Comparison of ENCODE assay signal across 8 cellular contexts in genomic region chr19:798415-799075, GRCh38. TPM values are rescaled to one million over a fixed set of nuclear protein-coding genes. Genes with fewer than 3 reads are reported as not detected.
DNase-seq lines count a peak whose midpoint lies in the region; ATAC-seq, FAIRE-seq and TF ChIP-seq lines count a peak whose summit lies in the region.

No MANE protein-coding gene starts in this region.

- no peak for TF ChIP-seq EP300 in HepG2 (IDR thresholded peaks at IDR 0.05; ENCODE audit: low read depth in 2 of 2, low read length in 2 of 2)
- no peak for TF ChIP-seq EP300 in HepG2 (CRISPR knock-in tag; IDR thresholded peaks at IDR 0.05; ENCODE audit: borderline replicate concordance)
- TF ChIP-seq EP300 in tibial nerve (IDR thresholded peaks at IDR 0.05), result no peak

- CTCF ChIA-PET in HepG2 (lab: Yijun Ruan, JAX; ENCODE audit: low intra/inter-chr PET ratio, low total read pairs), result no interaction called here

- peak overlapping the region; percentile 99 for H3K9ac ChIP-seq in HepG2 (ENCODE audit: insufficient read depth, low read depth, low read length)

- no TSS peak for BruUV-seq in HepG2 (replicated peaks; lab: Mats Ljungman, UMichigan)

- in situ Hi-C loops in astrocyte of the cerebellum (cut with HindIII; ENCODE audit: low sequenced_read_pairs) (no loop called here), HepG2 (cut with HindIII; ENCODE audit: extremely low pct_ligation_motif_present, low pct_unique_long_range_greater_than_20kb) (no loop called here), GM13976 (cut with MboI; ENCODE audit: low sequenced_read_pairs, unreplicated experiment) (no loop called here)

- WGBS in HepG2 (ENCODE audit: low lambda C conversion rate), result 2% methylated on average over 11 of the region's 44 CpGs
- WGBS in tibial nerve, 2 donors, result 1% methylated on average over 30 to 43 of the region's 44 CpGs

- ATAC-seq in HepG2, result peak; percentile 41

- TF ChIP-seq CTCF in astrocyte of the cerebellum (IDR thresholded peaks at IDR 0.05; ENCODE audit: low read depth, low read length, missing control alignments) (no peak), HepG2 (CRISPR knock-in tag; IDR thresholded peaks at IDR 0.05) (no peak), tibial nerve (IDR thresholded peaks at IDR 0.05) (no peak), GM13976 (IDR thresholded peaks at IDR 0.05; ENCODE audit: borderline replicate concordance, control extremely low read depth, extremely low read depth, insufficient read depth, missing control alignments) (no peak)

- POLR2A ChIA-PET in HepG2 (lab: Yijun Ruan, JAX), result interaction anchor here (0.8 to 2.6 kb wide), 10 partner anchors 9 to 60 kb away, joined by 3 to 16 read pairs (median 4); no protein-coding TSS in a partner anchor

- H3K27me3 ChIP-seq in HepG2 (ENCODE audit: control insufficient read depth in 1 of 2, insufficient read depth in 2 of 2, low read length in 2 of 2) (no peaks in the 10 kb centered on the region; a peak in 1 of 5 replicates), tibial nerve (no peaks in the 10 kb centered on the region)

- intact Hi-C loops in HepG2 (cut with micrococcal nuclease; ENCODE audit: unreplicated experiment), result loop anchor here (2.0 kb wide), 1 partner anchor 28 kb away; no protein-coding TSS in a partner anchor

- H3K4me3 ChIP-seq in astrocyte of the cerebellum (ENCODE audit: low read depth, low read length) (peak overlapping the region; percentile 73), HepG2 (replicated peaks in 1 of 3; ENCODE audit: insufficient read depth in 1 of 3, low read depth in 2 of 3, low read length in 3 of 3) (peak overlapping the region; percentile 85 to 96 (median 96)), tibial nerve (peak overlapping the region; percentile 91 to 96 (median 94))

- DNase-seq in stimulated activated CD4-positive, alpha-beta T cell treated with anti-CD3 and anti-CD28 coated beads, Interleukin-4, amount 100 ng/mL, for 24 hours, result peak; percentile 35
- no peak for DNase-seq in stimulated activated CD4-positive, alpha-beta T cell treated with anti-CD3 and anti-CD28 coated beads, Interleukin-15, amount 100 ng/mL, for 24 hours
- DNase-seq in astrocyte of the cerebellum (ENCODE audit: low read depth), result no peak
- DNase-seq in HepG2 (ENCODE audit: low spot score), result peak; percentile 43
- no peak for DNase-seq in tibial nerve (ENCODE audit: low spot score in 2 of 2)
- no peak for DNase-seq in DMS114 treated with DMSO at 0.1 percent for 48 hours (lab: John Stamatoyannopoulos, UW; ENCODE audit: unreplicated experiment)
- no peak for DNase-seq in GM13976 (ENCODE audit: low spot score)
- no peak for DNase-seq in H4 (ENCODE audit: low spot score)

- FAIRE-seq in HepG2 (lab: Jason Lieb, UNC), result no peak

- peak; percentile 48 to 59; a peak in 3 of 4 replicates for TF ChIP-seq POLR2A in HepG2 (IDR thresholded peaks at IDR 0.05; ENCODE audit: insufficient read depth in 1 of 2, low read depth in 2 of 2, low read length in 2 of 2)
- no peak for TF ChIP-seq POLR2A in tibial nerve (IDR thresholded peaks at IDR 0.05)

- no peak overlapping the region for H2AFZ ChIP-seq in HepG2 (ENCODE audit: low read length)

- H3K36me3 ChIP-seq in HepG2 (replicated peaks in 1 of 2; ENCODE audit: control insufficient read depth in 1 of 2, insufficient read depth in 2 of 2, low read length in 2 of 2) (peaks cover 19 to 35% of the 10 kb centered on the region in 2 experiments; a peak in 4 of 5 replicates), tibial nerve (peaks cover 0 to 15% (median 0%) of the 10 kb centered on the region in 3 donors)

- peak overlapping the region; percentile 97 for H3K27ac ChIP-seq in HepG2 (ENCODE audit: extremely low read length, insufficient read depth, low read length)
- peak overlapping the region in 3 of 4 donors; percentile 95 to 100 (median 97) for H3K27ac ChIP-seq in tibial nerve

- peaks cover 56% of the 10 kb centered on the region for H3K79me2 ChIP-seq in HepG2 (ENCODE audit: insufficient read depth, low read length)

- peaks cover 63% of the 10 kb centered on the region for H3K4me1 ChIP-seq in HepG2 (ENCODE audit: insufficient read depth, low read length)
- H3K4me1 ChIP-seq in tibial nerve, result peaks cover 9 to 70% (median 58%) of the 10 kb centered on the region in 4 donors

- peak overlapping the region; percentile 89 for H3K4me2 ChIP-seq in HepG2 (ENCODE audit: low read depth, low read length)

- no peak for TF ChIP-seq RAD21 in HepG2 (CRISPR knock-in tag; IDR thresholded peaks at IDR 0.05)

- peaks cover 54% of the 10 kb centered on the region for H4K20me1 ChIP-seq in HepG2 (ENCODE audit: insufficient read depth, low read length)

- H3K9me3 ChIP-seq in HepG2 (ENCODE audit: low read length), result no peaks in the 10 kb centered on the region
- H3K9me3 ChIP-seq in tibial nerve, result no peaks in the 10 kb centered on the region

RNA-seq across cellular contexts. Expression of gene PTBP1, which starts 1.3 kb away (rescaled TPM):
- total RNA-seq in HepG2 (2016; rRNA removed; fragmentation: Illumina TruSeq; extraction: Trizol), result 188 and 195 TPM in 2 replicates
- total RNA-seq in HepG2 (2016; cell fraction: cytosol; rRNA removed; fragmentation: Illumina TruSeq; extraction: Trizol; ENCODE audit: low read depth), result 49.8 and 51.1 TPM in 2 replicates
- total RNA-seq in HepG2 (2016; cell fraction: insoluble cytoplasmic fraction; rRNA removed; fragmentation: Illumina TruSeq; extraction: Trizol), result 161 and 198 TPM in 2 replicates
- total RNA-seq in HepG2 (2016; cell fraction: membrane; rRNA removed; fragmentation: Illumina TruSeq; extraction: Trizol), result 106 and 109 TPM in 2 replicates
- 117 and 125 TPM in 2 replicates for total RNA-seq in HepG2 (2016; cell fraction: nucleus; rRNA removed; fragmentation: Illumina TruSeq; extraction: Trizol)
- polyA plus RNA-seq in HepG2 (2011; rRNA removed), result 288 and 314 TPM in 2 replicates
- 80.5 and 107 TPM in 2 replicates for polyA plus RNA-seq in HepG2 (2011; cell fraction: cytosol; rRNA removed)
- polyA plus RNA-seq in HepG2 (2011; cell fraction: nucleus; rRNA removed), result 339 and 475 TPM in 2 replicates
- polyA plus RNA-seq in HepG2 (2012), result 291 and 347 TPM in 2 replicates
- 51.1 and 55.1 TPM in 2 replicates for polyA plus RNA-seq in HepG2 (2016; cell fraction: cytosol; fragmentation: Illumina TruSeq; extraction: Trizol; ENCODE audit: low read depth)
- 208 and 235 TPM in 2 replicates for polyA plus RNA-seq in HepG2 (2016; cell fraction: insoluble cytoplasmic fraction; fragmentation: Illumina TruSeq; extraction: Trizol; ENCODE audit: low read depth)
- 112 TPM in 2 replicates for polyA plus RNA-seq in HepG2 (2016; cell fraction: membrane; fragmentation: Illumina TruSeq; extraction: Trizol; ENCODE audit: low read depth)
- 264 and 280 TPM in 2 replicates for polyA plus RNA-seq in HepG2 (2016; cell fraction: nucleus; fragmentation: Illumina TruSeq; extraction: Trizol; ENCODE audit: insufficient read depth, low read depth)
- polyA minus RNA-seq in HepG2 (2011; rRNA and poly(A)+ RNA removed; ENCODE audit: low replicate concordance), result 302 and 434 TPM in 2 replicates
- 155 and 182 TPM in 2 replicates for polyA minus RNA-seq in HepG2 (2011; cell fraction: cytosol; rRNA and poly(A)+ RNA removed)
- polyA minus RNA-seq in HepG2 (2011; cell fraction: nucleus; rRNA and poly(A)+ RNA removed), result 142 and 164 TPM in 2 replicates
- total RNA-seq in tibial nerve, result 100 to 1,000 TPM; 118 to 205 (median 141) TPM
- total RNA-seq in H4 (2014; rRNA removed; shearing (Covaris generic)), result 131 and 138 TPM in 2 replicates

RNA-seq across cellular contexts. Expression of gene PLPPR3, which starts 23.2 kb away (rescaled TPM):
- total RNA-seq in HepG2 (2016; rRNA removed; fragmentation: Illumina TruSeq; extraction: Trizol) (0.07 TPM in 1 of 2 replicates, not detected in the other), tibial nerve (not detected)
- not detected in 2 replicates for total RNA-seq in HepG2 (2016; cell fraction: cytosol; rRNA removed; fragmentation: Illumina TruSeq; extraction: Trizol; ENCODE audit: low read depth)
- 0.09 TPM in 1 of 2 replicates, not detected in the other for total RNA-seq in HepG2 (2016; cell fraction: insoluble cytoplasmic fraction; rRNA removed; fragmentation: Illumina TruSeq; extraction: Trizol)
- total RNA-seq in HepG2 (2016; cell fraction: membrane; rRNA removed; fragmentation: Illumina TruSeq; extraction: Trizol), result not detected in 2 replicates
- total RNA-seq in HepG2 (2016; cell fraction: nucleus; rRNA removed; fragmentation: Illumina TruSeq; extraction: Trizol), result not detected in 2 replicates
- 0.16 and 0.17 TPM in 2 replicates for polyA plus RNA-seq in HepG2 (2011; rRNA removed)
- polyA plus RNA-seq in HepG2 (2011; cell fraction: cytosol; rRNA removed), result 0.14 and 0.19 TPM in 2 replicates
- 0.19 and 0.34 TPM in 2 replicates for polyA plus RNA-seq in HepG2 (2011; cell fraction: nucleus; rRNA removed)
- polyA plus RNA-seq in HepG2 (2012), result 0.27 TPM in 1 of 2 replicates, not detected in the other
- not detected in 2 replicates for polyA plus RNA-seq in HepG2 (2016; cell fraction: cytosol; fragmentation: Illumina TruSeq; extraction: Trizol; ENCODE audit: low read depth)
- not detected in 2 replicates for polyA plus RNA-seq in HepG2 (2016; cell fraction: insoluble cytoplasmic fraction; fragmentation: Illumina TruSeq; extraction: Trizol; ENCODE audit: low read depth)
- polyA plus RNA-seq in HepG2 (2016; cell fraction: membrane; fragmentation: Illumina TruSeq; extraction: Trizol; ENCODE audit: low read depth), result not detected in 2 replicates
- not detected in 2 replicates for polyA plus RNA-seq in HepG2 (2016; cell fraction: nucleus; fragmentation: Illumina TruSeq; extraction: Trizol; ENCODE audit: insufficient read depth, low read depth)
- 0.16 and 0.22 TPM in 2 replicates for polyA minus RNA-seq in HepG2 (2011; rRNA and poly(A)+ RNA removed; ENCODE audit: low replicate concordance)
- not detected in 2 replicates for polyA minus RNA-seq in HepG2 (2011; cell fraction: cytosol; rRNA and poly(A)+ RNA removed)
- not detected in 2 replicates for polyA minus RNA-seq in HepG2 (2011; cell fraction: nucleus; rRNA and poly(A)+ RNA removed)
- 0.14 TPM in 1 of 2 replicates, not detected in the other for total RNA-seq in H4 (2014; rRNA removed; shearing (Covaris generic))

RNA-seq across cellular contexts. Expression of gene AZU1, which starts 29.1 kb away (rescaled TPM):
- total RNA-seq in HepG2 (2016; rRNA removed; fragmentation: Illumina TruSeq; extraction: Trizol) (not detected in 2 replicates), tibial nerve (under 1 TPM in 1 of 4 donors, not detected in 3; 0.42 TPM)
- total RNA-seq in HepG2 (2016; cell fraction: cytosol; rRNA removed; fragmentation: Illumina TruSeq; extraction: Trizol; ENCODE audit: low read depth), result not detected in 2 replicates
- not detected in 2 replicates for total RNA-seq in HepG2 (2016; cell fraction: insoluble cytoplasmic fraction; rRNA removed; fragmentation: Illumina TruSeq; extraction: Trizol)
- total RNA-seq in HepG2 (2016; cell fraction: membrane; rRNA removed; fragmentation: Illumina TruSeq; extraction: Trizol), result not detected in 2 replicates
- total RNA-seq in HepG2 (2016; cell fraction: nucleus; rRNA removed; fragmentation: Illumina TruSeq; extraction: Trizol), result not detected in 2 replicates
- 0.08 TPM in 1 of 2 replicates, not detected in the other for polyA plus RNA-seq in HepG2 (2011; rRNA removed)
- not detected in 2 replicates for polyA plus RNA-seq in HepG2 (2011; cell fraction: cytosol; rRNA removed)
- polyA plus RNA-seq in HepG2 (2011; cell fraction: nucleus; rRNA removed), result not detected in 2 replicates
- polyA plus RNA-seq in HepG2 (2012), result not detected in 2 replicates
- not detected in 2 replicates for polyA plus RNA-seq in HepG2 (2016; cell fraction: cytosol; fragmentation: Illumina TruSeq; extraction: Trizol; ENCODE audit: low read depth)
- polyA plus RNA-seq in HepG2 (2016; cell fraction: insoluble cytoplasmic fraction; fragmentation: Illumina TruSeq; extraction: Trizol; ENCODE audit: low read depth), result not detected in 2 replicates
- not detected in 2 replicates for polyA plus RNA-seq in HepG2 (2016; cell fraction: membrane; fragmentation: Illumina TruSeq; extraction: Trizol; ENCODE audit: low read depth)
- polyA plus RNA-seq in HepG2 (2016; cell fraction: nucleus; fragmentation: Illumina TruSeq; extraction: Trizol; ENCODE audit: insufficient read depth, low read depth), result not detected in 2 replicates
- polyA minus RNA-seq in HepG2 (2011; rRNA and poly(A)+ RNA removed; ENCODE audit: low replicate concordance), result not detected in 2 replicates
- not detected in 2 replicates for polyA minus RNA-seq in HepG2 (2011; cell fraction: cytosol; rRNA and poly(A)+ RNA removed)
- not detected in 2 replicates for polyA minus RNA-seq in HepG2 (2011; cell fraction: nucleus; rRNA and poly(A)+ RNA removed)
- not detected in 2 replicates for total RNA-seq in H4 (2014; rRNA removed; shearing (Covaris generic))

RNA-seq across cellular contexts. Expression of gene PRTN3, which starts 42.3 kb away (rescaled TPM):
- total RNA-seq in HepG2 (2016; rRNA removed; fragmentation: Illumina TruSeq; extraction: Trizol) (not detected in 2 replicates), tibial nerve (not detected)
- total RNA-seq in HepG2 (2016; cell fraction: cytosol; rRNA removed; fragmentation: Illumina TruSeq; extraction: Trizol; ENCODE audit: low read depth), result not detected in 2 replicates
- total RNA-seq in HepG2 (2016; cell fraction: insoluble cytoplasmic fraction; rRNA removed; fragmentation: Illumina TruSeq; extraction: Trizol), result not detected in 2 replicates
- total RNA-seq in HepG2 (2016; cell fraction: membrane; rRNA removed; fragmentation: Illumina TruSeq; extraction: Trizol), result not detected in 2 replicates
- not detected in 2 replicates for total RNA-seq in HepG2 (2016; cell fraction: nucleus; rRNA removed; fragmentation: Illumina TruSeq; extraction: Trizol)
- polyA plus RNA-seq in HepG2 (2011; rRNA removed), result 0.10 TPM in 1 of 2 replicates, not detected in the other
- polyA plus RNA-seq in HepG2 (2011; cell fraction: cytosol; rRNA removed), result 0.17 TPM in 1 of 2 replicates, not detected in the other
- 0.14 and 0.16 TPM in 2 replicates for polyA plus RNA-seq in HepG2 (2011; cell fraction: nucleus; rRNA removed)
- polyA plus RNA-seq in HepG2 (2012), result not detected in 2 replicates
- not detected in 2 replicates for polyA plus RNA-seq in HepG2 (2016; cell fraction: cytosol; fragmentation: Illumina TruSeq; extraction: Trizol; ENCODE audit: low read depth)
- polyA plus RNA-seq in HepG2 (2016; cell fraction: insoluble cytoplasmic fraction; fragmentation: Illumina TruSeq; extraction: Trizol; ENCODE audit: low read depth), result not detected in 2 replicates
- not detected in 2 replicates for polyA plus RNA-seq in HepG2 (2016; cell fraction: membrane; fragmentation: Illumina TruSeq; extraction: Trizol; ENCODE audit: low read depth)
- polyA plus RNA-seq in HepG2 (2016; cell fraction: nucleus; fragmentation: Illumina TruSeq; extraction: Trizol; ENCODE audit: insufficient read depth, low read depth), result not detected in 2 replicates
- 0.14 TPM in 1 of 2 replicates, not detected in the other for polyA minus RNA-seq in HepG2 (2011; rRNA and poly(A)+ RNA removed; ENCODE audit: low replicate concordance)
- not detected in 2 replicates for polyA minus RNA-seq in HepG2 (2011; cell fraction: cytosol; rRNA and poly(A)+ RNA removed)
- not detected in 2 replicates for polyA minus RNA-seq in HepG2 (2011; cell fraction: nucleus; rRNA and poly(A)+ RNA removed)
- total RNA-seq in H4 (2014; rRNA removed; shearing (Covaris generic)), result 0.72 TPM in 1 of 2 replicates, not detected in the other

RNA-seq across cellular contexts. Expression of gene MISP, which starts 47.6 kb away (rescaled TPM):
- 1.1 and 1.3 TPM in 2 replicates for total RNA-seq in HepG2 (2016; rRNA removed; fragmentation: Illumina TruSeq; extraction: Trizol)
- total RNA-seq in HepG2 (2016; cell fraction: cytosol; rRNA removed; fragmentation: Illumina TruSeq; extraction: Trizol; ENCODE audit: low read depth), result 0.30 and 0.35 TPM in 2 replicates
- total RNA-seq in HepG2 (2016; cell fraction: insoluble cytoplasmic fraction; rRNA removed; fragmentation: Illumina TruSeq; extraction: Trizol), result 0.77 and 1.3 TPM in 2 replicates
- total RNA-seq in HepG2 (2016; cell fraction: membrane; rRNA removed; fragmentation: Illumina TruSeq; extraction: Trizol), result 0.77 and 0.96 TPM in 2 replicates
- 0.78 and 0.99 TPM in 2 replicates for total RNA-seq in HepG2 (2016; cell fraction: nucleus; rRNA removed; fragmentation: Illumina TruSeq; extraction: Trizol)
- 0.67 and 0.71 TPM in 2 replicates for polyA plus RNA-seq in HepG2 (2011; rRNA removed)
- polyA plus RNA-seq in HepG2 (2011; cell fraction: cytosol; rRNA removed), result 0.53 and 0.71 TPM in 2 replicates
- polyA plus RNA-seq in HepG2 (2011; cell fraction: nucleus; rRNA removed), result 0.81 and 0.85 TPM in 2 replicates
- polyA plus RNA-seq in HepG2 (2012), result 2.1 and 3.1 TPM in 2 replicates
- polyA plus RNA-seq in HepG2 (2016; cell fraction: cytosol; fragmentation: Illumina TruSeq; extraction: Trizol; ENCODE audit: low read depth), result 0.23 and 0.32 TPM in 2 replicates
- 1.2 and 1.5 TPM in 2 replicates for polyA plus RNA-seq in HepG2 (2016; cell fraction: insoluble cytoplasmic fraction; fragmentation: Illumina TruSeq; extraction: Trizol; ENCODE audit: low read depth)
- polyA plus RNA-seq in HepG2 (2016; cell fraction: membrane; fragmentation: Illumina TruSeq; extraction: Trizol; ENCODE audit: low read depth), result 0.40 and 0.79 TPM in 2 replicates
- 1.2 and 1.6 TPM in 2 replicates for polyA plus RNA-seq in HepG2 (2016; cell fraction: nucleus; fragmentation: Illumina TruSeq; extraction: Trizol; ENCODE audit: insufficient read depth, low read depth)
- polyA minus RNA-seq in HepG2 (2011; rRNA and poly(A)+ RNA removed; ENCODE audit: low replicate concordance), result 1.2 and 37.0 TPM in 2 replicates
- polyA minus RNA-seq in HepG2 (2011; cell fraction: cytosol; rRNA and poly(A)+ RNA removed), result 0.62 and 0.99 TPM in 2 replicates
- 0.37 and 0.39 TPM in 2 replicates for polyA minus RNA-seq in HepG2 (2011; cell fraction: nucleus; rRNA and poly(A)+ RNA removed)
- total RNA-seq in tibial nerve, result under 1 TPM in 2 of 4 donors, not detected in 2; 0.20 to 0.30 TPM
- not detected in 2 replicates for total RNA-seq in H4 (2014; rRNA removed; shearing (Covaris generic))

Comparison
In these comparisons a context has a peak if more than half of its experiments do, and no peak if none do; other contexts are left out.
1. DNase-seq: peak in stimulated activated CD4-positive, alpha-beta T cell treated with anti-CD3 and anti-CD28 coated beads, Interleukin-4, amount 100 ng/mL, for 24 hours (single experiment) and HepG2 (single experiment); none in stimulated activated CD4-positive, alpha-beta T cell treated with anti-CD3 and anti-CD28 coated beads, Interleukin-15, amount 100 ng/mL, for 24 hours (single experiment), astrocyte of the cerebellum (single experiment), tibial nerve (0 of 2), DMS114 treated with DMSO at 0.1 percent for 48 hours (single experiment), GM13976 (single experiment) and H4 (single experiment).
2. POLR2A ChIP-seq: peak in HepG2 (2 of 2); none in tibial nerve (0 of 2).
3. Peak in every context shown above with its lines, with median percentiles within 50 percentile points of each other: H3K4me3 ChIP-seq.